ENCODE assay signal across 7 cellular contexts in genomic region chr20:37347891-37348642, GRCh38. TPM values are rescaled to one million over a fixed set of nuclear protein-coding genes. Genes with fewer than 3 reads are reported as not detected.
DNase-seq lines count a peak whose midpoint lies in the region; ATAC-seq, FAIRE-seq and TF ChIP-seq lines count a peak whose summit lies in the region.

No MANE protein-coding gene starts in this region.

- peak; percentile 20 for DNase-seq in KBM-7
- no peak for DNase-seq in endothelial cell (ENCODE audit: low spot score)
- DNase-seq in small intestine = peak; percentile 35
- DNase-seq in H54 (ENCODE audit: insufficient read length, low spot score) = no peak

- WGBS in small intestine, 3 donors = 33 to 55% (median 34%) methylated on average over 11 of the region's 11 CpGs

- H3K4me1 ChIP-seq in small intestine (ENCODE audit: control insufficient read depth in 2 of 2, insufficient read depth in 1 of 2, low read depth in 1 of 2, low read length in 1 of 2) = peaks cover 5% of the 10 kb centered on the region in 2 donors

- H3K9me3 Mint-ChIP-seq in endothelial cell (ENCODE audit: unreplicated experiment) = no peaks in the 10 kb centered on the region

- TF ChIP-seq POLR2A in H54 (IDR thresholded peaks at IDR 0.05; ENCODE audit: low read depth, low read length) = no peak

- in situ Hi-C loops in KBM-7 (cut with MboI; ENCODE audit: low pct_unique_long_range_greater_than_20kb, low sequenced_read_pairs) = no loop called here

- H3K27me3 ChIP-seq in small intestine (ENCODE audit: control insufficient read depth in 2 of 2, insufficient read depth in 2 of 2, low read length in 2 of 2) = no peaks in the 10 kb centered on the region

- no peak overlapping the region for H3K27ac Mint-ChIP-seq in endothelial cell (ENCODE audit: unreplicated experiment)

- peaks cover 19% of the 10 kb centered on the region for H3K36me3 Mint-ChIP-seq in endothelial cell (ENCODE audit: low read depth, unreplicated experiment)

- no peak for FAIRE-seq in small intestine (lab: Jason Lieb, UNC)
- FAIRE-seq in H54 (lab: Jason Lieb, UNC) = no peak

- no peaks in the 10 kb centered on the region for H3K36me3 ChIP-seq in small intestine (ENCODE audit: control insufficient read depth in 2 of 2, insufficient read depth in 2 of 2, low read length in 2 of 2)

- peak overlapping the region; percentile 87 for H3K4me3 Mint-ChIP-seq in endothelial cell (ENCODE audit: unreplicated experiment)

- H3K4me3 ChIP-seq in GM08714 (ENCODE audit: low read length) (peak overlapping the region; percentile 60; the same call in 1 of the 2 replicates), small intestine (ENCODE audit: low read depth in 1 of 2, low read length in 2 of 2) (peak overlapping the region in 1 of 2 donors; percentile 86)

- peak overlapping the region; percentile 64 to 70 for H3K27ac ChIP-seq in small intestine (ENCODE audit: low read depth in 1 of 2, low read length in 1 of 2)

- peaks cover 9% of the 10 kb centered on the region for H3K27me3 Mint-ChIP-seq in endothelial cell (ENCODE audit: unreplicated experiment)

- no peaks in the 10 kb centered on the region for H3K9me3 ChIP-seq in small intestine (ENCODE audit: control insufficient read depth, low read depth)

- H3K4me1 Mint-ChIP-seq in endothelial cell (ENCODE audit: unreplicated experiment) = peaks cover 52% of the 10 kb centered on the region

- ATAC-seq in GM21619 (IDR thresholded peaks at IDR 0.05; ENCODE audit: unreplicated experiment) (no peak), HG03159 (IDR thresholded peaks at IDR 0.05; ENCODE audit: unreplicated experiment) (no peak)

- no peak for TF ChIP-seq CTCF in endothelial cell (IDR thresholded peaks at IDR 0.05; ENCODE audit: unreplicated experiment)

RNA-seq across cellular contexts. Expression of gene SRC, which starts 2.1 kb away (rescaled TPM):
- 60.8 TPM for total RNA-seq in endothelial cell (ENCODE audit: unreplicated experiment)
- 100 to 1,000 TPM in 1 of 3 donors, 10 to 100 TPM in 2; 70.8 to 107 (median 83.6) TPM for polyA plus RNA-seq in small intestine

RNA-seq across cellular contexts. Expression of gene MANBAL, which starts 58.6 kb away (rescaled TPM):
- 35.6 TPM for total RNA-seq in endothelial cell (ENCODE audit: unreplicated experiment)
- 10 to 100 TPM; 49.2 to 70.0 (median 50.3) TPM for polyA plus RNA-seq in small intestine

Comparison
In these comparisons a context has a peak if more than half of its experiments do, and no peak if none do; other contexts are left out.
1. DNase-seq: peak in KBM-7 (single experiment) and small intestine (single experiment); none in endothelial cell (single experiment) and H54 (single experiment).